In the genomic region with DNA sequence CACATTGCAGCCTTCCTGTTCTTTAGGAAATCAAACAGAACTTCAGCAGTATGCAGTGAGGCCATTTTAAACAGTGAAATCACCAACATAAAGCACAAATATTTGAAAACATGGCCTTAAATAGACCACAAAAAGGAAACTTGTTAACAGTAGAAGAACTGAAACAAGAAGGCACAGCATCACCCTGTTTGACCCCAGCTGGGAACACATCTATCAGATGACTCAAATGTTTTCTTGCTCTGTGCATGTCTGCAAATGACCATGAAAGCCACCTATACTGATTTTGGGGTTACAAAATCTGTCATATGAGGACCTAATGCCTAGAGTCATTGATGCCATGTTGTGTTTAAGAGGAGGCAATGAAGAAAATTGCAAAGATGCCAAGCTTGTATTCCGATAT, we compare ENCODE assay signal across 9 cellular contexts.
DNase-seq lines count a peak whose midpoint lies in the region; ATAC-seq, FAIRE-seq and TF ChIP-seq lines count a peak whose summit lies in the region.
"Had no signal": no experiment of that assay in that cellular context is flagged by ENCODE, and none has a peak within 500 bp of the region (broad histone marks: within the 10 kb centered on the region; RNA-seq: fewer than 3 reads in every experiment).

No MANE protein-coding gene starts in this region.

- no peaks in the 10 kb centered on the region for H3K36me3 Mint-ChIP-seq in activated CD4-positive, alpha-beta T cell treated with anti-CD3 and anti-CD28 coated beads, Interleukin-2, amount 10 ng/mL, durations not matched to agents 7 days and 5 days (ENCODE audit: low read depth)
- H3K36me3 Mint-ChIP-seq: natural killer cell treated with Interleukin-12 subunit alpha and Interleukin-12 subunit beta and Interleukin-15 and Interleukin-18, amount 100 ng/mL, for 72 hours had no signal

- H3K36me3 ChIP-seq in keratinocyte (ENCODE audit: control insufficient read depth in 2 of 2, extremely low read depth in 1 of 2, insufficient read depth in 2 of 2, low read length in 2 of 2) = no peaks in the 10 kb centered on the region

- CTCF ChIA-PET in activated CD4-positive, alpha-beta T cell treated with anti-CD3 and anti-CD28 coated beads, Interleukin-2, amount 10 ng/mL, durations not matched to agents 7 days and 5 days (lab: Charles Lee) = no interaction called here

- H3K79me2 ChIP-seq in keratinocyte (ENCODE audit: control insufficient read depth, insufficient read depth, low read length) = no peaks in the 10 kb centered on the region

- H3K4me2 ChIP-seq in keratinocyte (ENCODE audit: control insufficient read depth, extremely low read depth, insufficient read depth, low read depth, low read length) = no peak overlapping the region

- H3K4me1 ChIP-seq in keratinocyte (ENCODE audit: control insufficient read depth, extremely low read depth, insufficient read depth, low read length) = peaks cover 70% of the 10 kb centered on the region

- peak; percentile 77 for ATAC-seq in GM18858 (IDR thresholded peaks at IDR 0.05; ENCODE audit: unreplicated experiment)
- peak; percentile 78 for ATAC-seq in GM21825 (IDR thresholded peaks at IDR 0.05; ENCODE audit: unreplicated experiment)
- ATAC-seq in HG03520 (IDR thresholded peaks at IDR 0.05; ENCODE audit: unreplicated experiment) = peak; percentile 88
- ATAC-seq: natural killer cell treated with Interleukin-12 subunit alpha and Interleukin-12 subunit beta and Interleukin-15 and Interleukin-18, amount 100 ng/mL, for 72 hours had no signal

- peak overlapping the region; percentile 28 for H2AFZ ChIP-seq in keratinocyte (ENCODE audit: control insufficient read depth, low read length)

- peak; percentile 26 for FAIRE-seq in keratinocyte (lab: Jason Lieb, UNC)

- H4K20me1 ChIP-seq in keratinocyte (ENCODE audit: control insufficient read depth, extremely low read depth, insufficient read depth, low read length) = no peaks in the 10 kb centered on the region

- H3K9me3 ChIP-seq in keratinocyte (ENCODE audit: control insufficient read depth, low read depth, low read length) = no peaks in the 10 kb centered on the region

- H3K4me1 Mint-ChIP-seq in activated CD4-positive, alpha-beta T cell treated with anti-CD3 and anti-CD28 coated beads, Interleukin-2, amount 10 ng/mL, durations not matched to agents 7 days and 5 days = no peaks in the 10 kb centered on the region

- POLR2A ChIA-PET in activated CD4-positive, alpha-beta T cell treated with anti-CD3 and anti-CD28 coated beads, Interleukin-2, amount 10 ng/mL, durations not matched to agents 7 days and 5 days (lab: Charles Lee) = no interaction called here

- no peaks in the 10 kb centered on the region for H3K9me1 ChIP-seq in keratinocyte (ENCODE audit: control insufficient read depth, extremely low read depth, insufficient read depth, low read length)

- H3K4me3 Mint-ChIP-seq in activated CD4-positive, alpha-beta T cell treated with anti-CD3 and anti-CD28 coated beads, Interleukin-2, amount 10 ng/mL, durations not matched to agents 7 days and 5 days = no peak overlapping the region
- H3K4me3 Mint-ChIP-seq: natural killer cell treated with Interleukin-12 subunit alpha and Interleukin-12 subunit beta and Interleukin-15 and Interleukin-18, amount 100 ng/mL, for 72 hours had no signal

- no peak for TF ChIP-seq CTCF in keratinocyte (optimal IDR thresholded peaks at IDR 0.05 in 1 of 3, IDR thresholded peaks at IDR 0.05 in 1 of 3, conservative IDR thresholded peaks at IDR 0.05 in 1 of 3; ENCODE audit: extremely low read depth in 1 of 3, insufficient read depth in 2 of 3, low read length in 3 of 3)

- H3K9me3 Mint-ChIP-seq in activated CD4-positive, alpha-beta T cell treated with anti-CD3 and anti-CD28 coated beads, Interleukin-2, amount 10 ng/mL, durations not matched to agents 7 days and 5 days = no peaks in the 10 kb centered on the region
- H3K9me3 Mint-ChIP-seq: natural killer cell treated with Interleukin-12 subunit alpha and Interleukin-12 subunit beta and Interleukin-15 and Interleukin-18, amount 100 ng/mL, for 72 hours had no signal

- no peak overlapping the region for H3K27ac ChIP-seq in keratinocyte (ENCODE audit: control insufficient read depth, insufficient read depth, low read length)

- no peak overlapping the region for H3K4me3 ChIP-seq in keratinocyte (ENCODE audit: control insufficient read depth in 2 of 3, extremely low read depth in 1 of 3, insufficient read depth in 2 of 3, low read depth in 1 of 3, low read length in 3 of 3)

- no peak for DNase-seq in keratinocyte (ENCODE audit: low read depth, low spot score)
- no peak for DNase-seq in HuH-7.5 (ENCODE audit: low spot score)
- no peak for DNase-seq in activated CD4-positive, alpha-beta T cell treated with anti-CD3 and anti-CD28 coated beads, Interleukin-2, amount 10 ng/mL, durations not matched to agents 7 days and 5 days
- DNase-seq in activated naive CD4-positive, alpha-beta T cell (lab: John Stamatoyannopoulos, UW) = no peak
- DNase-seq in T-helper 1 cell = no peak

- dilution Hi-C loops in keratinocyte (cut with MboI; ENCODE audit: extremely low pct_ligation_motif_present, low sequenced_read_pairs) = no loop called here

- H3K27me3 ChIP-seq in keratinocyte (ENCODE audit: control insufficient read depth, extremely low read depth, insufficient read depth, low read length) = no peaks in the 10 kb centered on the region

- H3K27ac Mint-ChIP-seq in activated CD4-positive, alpha-beta T cell treated with anti-CD3 and anti-CD28 coated beads, Interleukin-2, amount 10 ng/mL, durations not matched to agents 7 days and 5 days = no peak overlapping the region
- H3K27ac Mint-ChIP-seq: natural killer cell treated with Interleukin-12 subunit alpha and Interleukin-12 subunit beta and Interleukin-15 and Interleukin-18, amount 100 ng/mL, for 72 hours had no signal

- no peak overlapping the region for H3K9ac ChIP-seq in keratinocyte (ENCODE audit: control insufficient read depth, extremely low read depth, insufficient read depth, low read length)

- H3K27me3 Mint-ChIP-seq in activated CD4-positive, alpha-beta T cell treated with anti-CD3 and anti-CD28 coated beads, Interleukin-2, amount 10 ng/mL, durations not matched to agents 7 days and 5 days = no peaks in the 10 kb centered on the region
- H3K27me3 Mint-ChIP-seq: natural killer cell treated with Interleukin-12 subunit alpha and Interleukin-12 subunit beta and Interleukin-15 and Interleukin-18, amount 100 ng/mL, for 72 hours had no signal
